ENCODE assay signal across 28 cellular contexts in genomic region chr15:85927936-85928537, GRCh38.
DNase-seq lines count a peak whose midpoint lies in the region; ATAC-seq, FAIRE-seq and TF ChIP-seq lines count a peak whose summit lies in the region.
"Had no signal": no experiment of that assay in that cellular context is flagged by ENCODE, and none has a peak within 500 bp of the region (broad histone marks: within the 10 kb centered on the region; RNA-seq: fewer than 3 reads in every experiment).

No MANE protein-coding gene starts in this region.

- CTCF ChIA-PET in activated CD4-positive, alpha-beta memory T cell treated with anti-CD3 and anti-CD28 coated beads, Interleukin-2, amount 10 ng/mL, durations not matched to agents 7 days and 5 days (lab: Charles Lee): no interaction called here
- CTCF ChIA-PET in activated CD4-positive, alpha-beta memory T cell treated with anti-CD3 and anti-CD28 coated beads for 36 hours (lab: Charles Lee): no interaction called here

- TF ChIP-seq CTCF in neutrophil (IDR thresholded peaks at IDR 0.05) (no peak), type B pancreatic cell (conservative IDR thresholded peaks at IDR 0.05) (no peak), right atrium auricular region (IDR thresholded peaks at IDR 0.05) (no peak)

- H3K9me3 Mint-ChIP-seq in activated CD4-positive, alpha-beta memory T cell treated with anti-CD3 and anti-CD28 coated beads, Interleukin-2, amount 10 ng/mL, durations not matched to agents 7 days and 5 days: no peaks in the 10 kb centered on the region
- H3K9me3 Mint-ChIP-seq in activated CD4-positive, alpha-beta memory T cell treated with anti-CD3 and anti-CD28 coated beads for 36 hours: no peaks in the 10 kb centered on the region
- no peaks in the 10 kb centered on the region for H3K9me3 Mint-ChIP-seq in central memory CD8-positive, alpha-beta T cell
- no peaks in the 10 kb centered on the region for H3K9me3 Mint-ChIP-seq in type B pancreatic cell
- H3K9me3 Mint-ChIP-seq: H9 had no signal

- no peak for DNase-seq in activated CD4-positive, alpha-beta memory T cell treated with anti-CD3 and anti-CD28 coated beads, Interleukin-2, amount 10 ng/mL, durations not matched to agents 7 days and 5 days
- DNase-seq in activated CD4-positive, alpha-beta memory T cell treated with anti-CD3 and anti-CD28 coated beads for 36 hours: no peak
- peak; percentile 18 for DNase-seq in Jurkat, Clone E6-1 (ENCODE audit: low read depth, low spot score)
- DNase-seq in central memory CD8-positive, alpha-beta T cell (ENCODE audit: low spot score in 2 of 2): no peak
- no peak for DNase-seq in type B pancreatic cell (ENCODE audit: extremely low spot score, unreplicated experiment)
- no peak for DNase-seq in right atrium auricular region (ENCODE audit: low spot score)
- DNase-seq in HTR-8/SVneo (ENCODE audit: insufficient read length, low spot score): no peak
- DNase-seq: DMS 273 treated with DMSO at 0.1 percent for 48 hours, DMS79 treated with DMSO at 0.1 percent for 48 hours, GF-D8, H9, HFFc6, Karpas-422, NCI-H1092, NCI-H1417 treated with DMSO at 0.1 percent for 48 hours, NCI-H1694 treated with DMSO at 0.1 percent for 48 hours, NCI-H2081, NCI-H226, NCI-H510A, NCI-H69, SHP77 had no signal

- H3K4me3 ChIP-seq in Jurkat, Clone E6-1 (ENCODE audit: low read length): no peak overlapping the region
- H3K4me3 ChIP-seq in neutrophil (ENCODE audit: low read depth in 1 of 2, low read length in 1 of 2) (no peak overlapping the region), right atrium auricular region (no peak overlapping the region)
- H3K4me3 ChIP-seq: GM23338 had no signal

- intact Hi-C loops in activated CD4-positive, alpha-beta memory T cell treated with anti-CD3 and anti-CD28 coated beads for 36 hours (cut with micrococcal nuclease): no loop called here

- no peaks in the 10 kb centered on the region for H3K36me3 Mint-ChIP-seq in activated CD4-positive, alpha-beta memory T cell treated with anti-CD3 and anti-CD28 coated beads, Interleukin-2, amount 10 ng/mL, durations not matched to agents 7 days and 5 days (ENCODE audit: low read depth)
- H3K36me3 Mint-ChIP-seq in activated CD4-positive, alpha-beta memory T cell treated with anti-CD3 and anti-CD28 coated beads for 36 hours: no peaks in the 10 kb centered on the region
- no peaks in the 10 kb centered on the region for H3K36me3 Mint-ChIP-seq in central memory CD8-positive, alpha-beta T cell (ENCODE audit: insufficient read depth)
- no peaks in the 10 kb centered on the region for H3K36me3 Mint-ChIP-seq in type B pancreatic cell

- peaks cover 10% of the 10 kb centered on the region for H3K4me1 Mint-ChIP-seq in activated CD4-positive, alpha-beta memory T cell treated with anti-CD3 and anti-CD28 coated beads, Interleukin-2, amount 10 ng/mL, durations not matched to agents 7 days and 5 days
- H3K4me1 Mint-ChIP-seq in activated CD4-positive, alpha-beta memory T cell treated with anti-CD3 and anti-CD28 coated beads for 36 hours (ENCODE audit: low read depth): peaks cover 33% of the 10 kb centered on the region
- peaks cover 9% of the 10 kb centered on the region for H3K4me1 Mint-ChIP-seq in central memory CD8-positive, alpha-beta T cell
- H3K4me1 Mint-ChIP-seq in type B pancreatic cell (ENCODE audit: unreplicated experiment): no peaks in the 10 kb centered on the region
- H3K4me1 Mint-ChIP-seq: B cell had no signal

- POLR2A ChIA-PET in activated CD4-positive, alpha-beta memory T cell treated with anti-CD3 and anti-CD28 coated beads, Interleukin-2, amount 10 ng/mL, durations not matched to agents 7 days and 5 days (lab: Charles Lee): no interaction called here
- POLR2A ChIA-PET in activated CD4-positive, alpha-beta memory T cell treated with anti-CD3 and anti-CD28 coated beads for 36 hours (lab: Charles Lee): no interaction called here

- H3K27ac ChIP-seq in neutrophil (peak overlapping the region; percentile 47), right atrium auricular region (no peak overlapping the region)
- H3K27ac ChIP-seq: 22Rv1, RWPE1 had no signal

- FAIRE-seq in HTR-8/SVneo (lab: Jason Lieb, UNC): no peak
- FAIRE-seq: GM12891 had no signal

- no peaks in the 10 kb centered on the region for H3K9me3 ChIP-seq in neutrophil
- H3K9me3 ChIP-seq in right atrium auricular region: no peaks in the 10 kb centered on the region

- H3K27me3 ChIP-seq in neutrophil (no peaks in the 10 kb centered on the region), right atrium auricular region (no peaks in the 10 kb centered on the region)

- H3K4me3 Mint-ChIP-seq in activated CD4-positive, alpha-beta memory T cell treated with anti-CD3 and anti-CD28 coated beads, Interleukin-2, amount 10 ng/mL, durations not matched to agents 7 days and 5 days: no peak overlapping the region
- H3K4me3 Mint-ChIP-seq in activated CD4-positive, alpha-beta memory T cell treated with anti-CD3 and anti-CD28 coated beads for 36 hours: no peak overlapping the region
- no peak overlapping the region for H3K4me3 Mint-ChIP-seq in central memory CD8-positive, alpha-beta T cell
- H3K4me3 Mint-ChIP-seq in type B pancreatic cell: no peak overlapping the region
- H3K4me3 Mint-ChIP-seq: B cell, GM23338, HFFc6 had no signal

- ATAC-seq in central memory CD8-positive, alpha-beta T cell (replicated peaks; ENCODE audit: extremely low read depth, poor library complexity, severe bottlenecking): peak; percentile 67
- ATAC-seq: GM23338, Panc1 had no signal

- H3K27me3 Mint-ChIP-seq in activated CD4-positive, alpha-beta memory T cell treated with anti-CD3 and anti-CD28 coated beads, Interleukin-2, amount 10 ng/mL, durations not matched to agents 7 days and 5 days: no peaks in the 10 kb centered on the region
- no peaks in the 10 kb centered on the region for H3K27me3 Mint-ChIP-seq in activated CD4-positive, alpha-beta memory T cell treated with anti-CD3 and anti-CD28 coated beads for 36 hours
- peaks cover 12% of the 10 kb centered on the region for H3K27me3 Mint-ChIP-seq in central memory CD8-positive, alpha-beta T cell
- H3K27me3 Mint-ChIP-seq in type B pancreatic cell: peaks cover 27% of the 10 kb centered on the region

- H3K27ac Mint-ChIP-seq in activated CD4-positive, alpha-beta memory T cell treated with anti-CD3 and anti-CD28 coated beads, Interleukin-2, amount 10 ng/mL, durations not matched to agents 7 days and 5 days: peak overlapping the region; percentile 49
- H3K27ac Mint-ChIP-seq in activated CD4-positive, alpha-beta memory T cell treated with anti-CD3 and anti-CD28 coated beads for 36 hours: no peak overlapping the region
- H3K27ac Mint-ChIP-seq in central memory CD8-positive, alpha-beta T cell (ENCODE audit: low read depth): peak overlapping the region; percentile 69
- H3K27ac Mint-ChIP-seq in type B pancreatic cell: no peak overlapping the region
- H3K27ac Mint-ChIP-seq: B cell, GM23338, H9, HFFc6 had no signal

- H3K4me1 ChIP-seq in neutrophil (ENCODE audit: control insufficient read depth in 1 of 2, insufficient read depth in 1 of 2, low read depth in 1 of 2, low read length in 1 of 2): peaks cover 23 to 47% of the 10 kb centered on the region in 2 experiments
- H3K4me1 ChIP-seq in right atrium auricular region: no peaks in the 10 kb centered on the region

- H3K36me3 ChIP-seq in neutrophil (no peaks in the 10 kb centered on the region), right atrium auricular region (no peaks in the 10 kb centered on the region)

Comparison
In these comparisons a context has a peak if more than half of its experiments do, and no peak if none do; other contexts are left out.
1. H3K27ac Mint-ChIP-seq: peak in activated CD4-positive, alpha-beta memory T cell treated with anti-CD3 and anti-CD28 coated beads, Interleukin-2, amount 10 ng/mL, durations not matched to agents 7 days and 5 days (single experiment) and central memory CD8-positive, alpha-beta T cell (single experiment); none in activated CD4-positive, alpha-beta memory T cell treated with anti-CD3 and anti-CD28 coated beads for 36 hours (single experiment) and type B pancreatic cell (single experiment).